ENCODE assay signal across 13 cellular contexts in genomic region chrX:72216973-72217372, GRCh38. TPM values are rescaled to one million over a fixed set of nuclear protein-coding genes. Genes with fewer than 3 reads are reported as not detected.
DNase-seq lines count a peak whose midpoint lies in the region; ATAC-seq and TF ChIP-seq lines count a peak whose summit lies in the region.
"Had no signal": no experiment of that assay in that cellular context is flagged by ENCODE, and none has a peak within 500 bp of the region (broad histone marks: within the 10 kb centered on the region; RNA-seq: fewer than 3 reads in every experiment).

No MANE protein-coding gene starts in this region.

- no peaks in the 10 kb centered on the region for H3K36me3 ChIP-seq in Karpas-422 (ENCODE audit: insufficient read depth, low read length)

- DNase-seq in Karpas-422: peak; percentile 6
- peak; percentile 1 for DNase-seq in fibroblast of gingiva (ENCODE audit: low read depth)
- DNase-seq in NCI-H2196 treated with DMSO at 0.1 percent for 48 hours (lab: John Stamatoyannopoulos, UW; ENCODE audit: unreplicated experiment): no peak
- DNase-seq: CD8-positive, alpha-beta T cell; COR-L47; DND-41; GDM1; IMR-90 had no signal

- no peaks in the 10 kb centered on the region for H3K27me3 ChIP-seq in Karpas-422 (ENCODE audit: low read length)

- peaks cover 43% of the 10 kb centered on the region for H3K79me2 ChIP-seq in Karpas-422 (ENCODE audit: low read length)

- no peak overlapping the region for H3K4me3 ChIP-seq in Karpas-422 (ENCODE audit: low read length)
- H3K4me3 ChIP-seq: A549, HAP-1 had no signal

- no peak for TF ChIP-seq CTCF in VCaP (conservative IDR thresholded peaks at IDR 0.05)

- H4K20me1 ChIP-seq in Karpas-422 (ENCODE audit: insufficient read depth, low read depth, low read length): no peaks in the 10 kb centered on the region

- no peaks in the 10 kb centered on the region for H3K9me2 ChIP-seq in Karpas-422 (replicated peaks; ENCODE audit: insufficient read depth, low read length)

- no peak overlapping the region for H3K4me2 ChIP-seq in Karpas-422 (ENCODE audit: low read depth, low read length, poor library complexity, severe bottlenecking)
- H3K4me2 ChIP-seq: A549 had no signal

- no peaks in the 10 kb centered on the region for H3K9me3 ChIP-seq in Karpas-422 (ENCODE audit: low read length)
- H3K9me3 ChIP-seq: A549 had no signal

- no peaks in the 10 kb centered on the region for H3K4me1 ChIP-seq in Karpas-422 (ENCODE audit: low read length)
- H3K4me1 ChIP-seq: A549, HAP-1 had no signal

- H3K9ac ChIP-seq in Karpas-422 (ENCODE audit: low read length): no peak overlapping the region

- H3K27ac ChIP-seq in Karpas-422 (ENCODE audit: low read length) (no peak overlapping the region), VCaP (peak overlapping the region; percentile 59)
- H3K27ac ChIP-seq: A549 had no signal

- ATAC-seq in GM19452 (IDR thresholded peaks at IDR 0.05; ENCODE audit: unreplicated experiment) (no peak), HG02642 (IDR thresholded peaks at IDR 0.05; ENCODE audit: poor library complexity, unreplicated experiment) (no peak)
- ATAC-seq: A549; CD8-positive, alpha-beta T cell had no signal

- no peak overlapping the region for H2AFZ ChIP-seq in Karpas-422 (ENCODE audit: low read length)

RNA-seq across cellular contexts. Expression of gene ERCC6L, which starts 21.9 kb away (rescaled TPM):
- total RNA-seq in Karpas-422 (2014; rRNA removed; shearing (Covaris generic); ENCODE audit: low replicate concordance): 3.0 and 5.9 TPM in 2 replicates

RNA-seq across cellular contexts. Expression of gene PIN4, which starts 35.4 kb away (rescaled TPM):
- 10.5 and 28.4 TPM in 2 replicates for total RNA-seq in Karpas-422 (2014; rRNA removed; shearing (Covaris generic); ENCODE audit: low replicate concordance)
